Comparison of ENCODE assay signal across 8 cellular contexts in genomic region chr17:28811594-28812135, GRCh38. TPM values are rescaled to one million over a fixed set of nuclear protein-coding genes. Genes with fewer than 3 reads are reported as not detected.
DNase-seq lines count a peak whose midpoint lies in the region; ATAC-seq and TF ChIP-seq lines count a peak whose summit lies in the region.

No MANE protein-coding gene starts in this region.

- ATAC-seq in GM21723 (IDR thresholded peaks at IDR 0.05; ENCODE audit: unreplicated experiment), result peak; percentile 11
- ATAC-seq in Panc1, result peak; percentile 24; the same call in 1 of the 2 replicates
- ATAC-seq in HG03139 (IDR thresholded peaks at IDR 0.05; ENCODE audit: unreplicated experiment), result no peak

- POLR2A ChIA-PET in Panc1 (lab: Charles Lee), result interaction anchor here (0.5 kb wide), 1 partner anchor 45 kb away, joined by 5 read pairs; no protein-coding TSS in a partner anchor

- H3K27me3 ChIP-seq in Panc1 (ENCODE audit: control insufficient read depth, insufficient read depth, low read length) (no peaks in the 10 kb centered on the region), mononuclear cell (ENCODE audit: insufficient read depth, low read length) (no peaks in the 10 kb centered on the region)

- peaks cover 2% of the 10 kb centered on the region; the same call in 1 of the 2 replicates for H3K36me3 ChIP-seq in Panc1 (ENCODE audit: control insufficient read depth, insufficient read depth, low read length)

- intact Hi-C loops in CD14-positive monocyte (cut with micrococcal nuclease) (loop anchor here in 1 of 2 donors (5.0 kb wide), 1 partner anchor 84 kb away; the partner anchor contains the start of genes NEK8 and TLCD1), Panc1 (cut with micrococcal nuclease; ENCODE audit: unreplicated experiment) (no loop called here)

- peaks cover 3 to 7% of the 10 kb centered on the region in 2 donors for H3K36me3 Mint-ChIP-seq in CD14-positive monocyte

- TF ChIP-seq CTCF in CD14-positive monocyte (IDR thresholded peaks at IDR 0.05), result no peak
- TF ChIP-seq CTCF in Panc1 (IDR thresholded peaks at IDR 0.05), result no peak

- H3K27me3 Mint-ChIP-seq in CD14-positive monocyte (ENCODE audit: low read depth in 3 of 3), result no peaks in the 10 kb centered on the region

- H3K9me3 ChIP-seq in Panc1 (ENCODE audit: control insufficient read depth, insufficient read depth, low read depth, low read length) (no peaks in the 10 kb centered on the region), mononuclear cell (ENCODE audit: low read depth, low read length) (no peaks in the 10 kb centered on the region)

- H3K4me1 ChIP-seq in Panc1 (ENCODE audit: control insufficient read depth, insufficient read depth, low read length), result peaks cover 50% of the 10 kb centered on the region
- H3K4me1 ChIP-seq in mononuclear cell (ENCODE audit: insufficient read depth, low read length), result peaks cover 22% of the 10 kb centered on the region

- TSS peak; percentile 71 for BruUV-seq in Panc1 (replicated peaks; lab: Mats Ljungman, UMichigan)

- peak overlapping the region; percentile 90 for H3K27ac ChIP-seq in Panc1 (ENCODE audit: low read length)

- H3K4me3 Mint-ChIP-seq in CD14-positive monocyte, result peak overlapping the region; percentile 84 to 87

- H3K9me3 Mint-ChIP-seq in CD14-positive monocyte, result no peaks in the 10 kb centered on the region

- CTCF ChIA-PET in Panc1 (lab: Charles Lee), result interaction anchor here (0.6 to 0.7 kb wide), 2 partner anchors 68 to 80 kb away, joined by 3 to 12 read pairs; no protein-coding TSS in a partner anchor

- DNase-seq in CD14-positive monocyte (ENCODE audit: low spot score) (no peak), Panc1 (ENCODE audit: low read depth, low spot score) (peak; percentile 18), dermis blood vessel endothelial cell (peak; percentile 62), NOMO-1 treated with DMSO at 0.1 percent for 48 hours (lab: John Stamatoyannopoulos, UW; ENCODE audit: unreplicated experiment) (no peak), CD1c-positive myeloid dendritic cell (ENCODE audit: extremely low spot score) (no peak)

- H3K27ac Mint-ChIP-seq in CD14-positive monocyte, result peak overlapping the region in 6 of 7 donors; percentile 12 to 91 (median 72)

- in situ Hi-C loops in Panc1 (cut with HindIII; ENCODE audit: low pct_unique_long_range_greater_than_20kb, low sequenced_read_pairs), result loop anchor here (10.0 kb wide), 1 partner anchor 47 kb away; no protein-coding TSS in a partner anchor

- H3K4me1 Mint-ChIP-seq in CD14-positive monocyte, result peaks cover 26% of the 10 kb centered on the region

- H3K4me3 ChIP-seq in Panc1 (ENCODE audit: low read depth in 2 of 2, low read length in 2 of 2) (peak overlapping the region; percentile 58 to 88), mononuclear cell (ENCODE audit: low read length) (peak overlapping the region; percentile 77)

RNA-seq across cellular contexts. Expression of gene FAM222B, which starts 30.9 kb away (rescaled TPM):
- polyA plus RNA-seq in CD14-positive monocyte, result 1 to 10 TPM; 1.5 to 1.9 TPM
- total RNA-seq in Panc1 (2021; ENCODE audit: unreplicated experiment) (38.5 TPM), dermis blood vessel endothelial cell (9.5 and 14.6 TPM in 2 replicates), mononuclear cell (15.1 TPM)
- 30.9 TPM for polyA plus RNA-seq in Panc1 (2012; ENCODE audit: insufficient read length)

RNA-seq across cellular contexts. Expression of gene ERAL1, which starts 43.2 kb away (rescaled TPM):
- polyA plus RNA-seq in CD14-positive monocyte, result 10 to 100 TPM; 33.8 to 34.5 TPM
- 74.2 TPM for total RNA-seq in Panc1 (2021; ENCODE audit: unreplicated experiment)
- 62.9 TPM for polyA plus RNA-seq in Panc1 (2012; ENCODE audit: insufficient read length)
- 37.8 and 49.1 TPM in 2 replicates for total RNA-seq in dermis blood vessel endothelial cell
- total RNA-seq in mononuclear cell, result 11.1 TPM

Comparison
In these comparisons a context has a peak if more than half of its experiments do, and no peak if none do; other contexts are left out.
1. DNase-seq: peak in Panc1 (single experiment) and dermis blood vessel endothelial cell (single experiment); none in CD14-positive monocyte (single experiment), NOMO-1 treated with DMSO at 0.1 percent for 48 hours (single experiment) and CD1c-positive myeloid dendritic cell (single experiment).